In genomic region chr2:70514612-70515055, GRCh38 we compare ENCODE assay signal across 1 cellular context.
TF ChIP-seq lines count a peak whose summit lies in the region.

No MANE protein-coding gene starts in this region.

TF ChIP-seq in HEK293, 187 proteins besides CTCF, POLR2A, EP300 and RAD21 (continued from another document):
- TF ChIP-seq EGR2 (tag by site-specific recombination; IDR thresholded peaks at IDR 0.05; ENCODE audit: low read depth) (peak; percentile 86), ZBTB6 (tag by site-specific recombination; IDR thresholded peaks at IDR 0.05) (no peak), ZNF843 (tag by site-specific recombination; IDR thresholded peaks at IDR 0.05) (no peak), ZNF404 (tag by site-specific recombination; IDR thresholded peaks at IDR 0.05) (no peak), ZNF544 (tag by site-specific recombination; IDR thresholded peaks at IDR 0.05) (peak; percentile 78; the same call in 1 of the 2 replicates), ELK4 (IDR thresholded peaks at IDR 0.05; ENCODE audit: borderline replicate concordance, low read depth, low read length) (no peak), ZBTB7A (tag by site-specific recombination; IDR thresholded peaks at IDR 0.05; ENCODE audit: low read depth) (no peak), ZNF513 (tag by site-specific recombination; IDR thresholded peaks at IDR 0.05) (no peak), ZNF621 (tag by site-specific recombination; IDR thresholded peaks at IDR 0.05) (no peak), SCRT1 (tag by site-specific recombination; IDR thresholded peaks at IDR 0.05; ENCODE audit: borderline replicate concordance) (0 out of 2 replicates have a peak, but pooled peaks have one; percentile 16), ZNF768 (tag by site-specific recombination; IDR thresholded peaks at IDR 0.05) (no peak), ZFHX2 (tag by site-specific recombination; conservative IDR thresholded peaks at IDR 0.05) (peak; percentile 95), ZNF341 (tag by site-specific recombination; IDR thresholded peaks at IDR 0.05; ENCODE audit: low read depth) (peak; percentile 37; the same call in 1 of the 2 replicates), ZIC2 (tag by site-specific recombination; IDR thresholded peaks at IDR 0.05) (peak; percentile 51), ZNF658 (tag by site-specific recombination; IDR thresholded peaks at IDR 0.05) (no peak)
TF ChIP-seq in HEK293: peak in this region for 9.
